32 cellular contexts compared by ENCODE assay signal in genomic region chr1:2306151-2306978, GRCh38.
DNase-seq lines count a peak whose midpoint lies in the region; ATAC-seq, FAIRE-seq and TF ChIP-seq lines count a peak whose summit lies in the region.
"Had no signal": no experiment of that assay in that cellular context is flagged by ENCODE, and none has a peak within 500 bp of the region (broad histone marks: within the 10 kb centered on the region; RNA-seq: fewer than 3 reads in every experiment).

No MANE protein-coding gene starts in this region.

- peak overlapping the region; percentile 3 for H3K27ac ChIP-seq in CD4-positive, alpha-beta memory T cell (ENCODE audit: low read depth, low read length)
- H3K27ac ChIP-seq in H9 (ENCODE audit: insufficient read length, low read depth, low read length) (no peak overlapping the region), H1 (ENCODE audit: low read depth, low read length) (no peak overlapping the region), ovary (no peak overlapping the region)
- H3K27ac ChIP-seq: ascending aorta, cardiac muscle cell, GM23248, hepatocyte, left lung, pancreas, spleen, WERI-Rb-1 had no signal

- peaks cover 57% of the 10 kb centered on the region for H3K36me3 ChIP-seq in CD4-positive, alpha-beta memory T cell (ENCODE audit: insufficient read depth, low read length)
- H3K36me3 ChIP-seq in H1 (ENCODE audit: control insufficient read depth in 2 of 4, insufficient read depth in 4 of 4, low read length in 3 of 4) (peaks cover 6 to 47% (median 29%) of the 10 kb centered on the region in 4 experiments; a peak in 6 of 8 replicates), ovary (no peaks in the 10 kb centered on the region)

- H3K56ac ChIP-seq in H9 (ENCODE audit: insufficient read length, low read depth, low read length) (no peak overlapping the region), H1 (replicated peaks; ENCODE audit: insufficient read length, low read depth, low read length) (no peak overlapping the region)

- H2BK120ac ChIP-seq in H9 (ENCODE audit: low read depth, low read length, poor library complexity, severe bottlenecking) (no peak overlapping the region), H1 (replicated peaks; ENCODE audit: low read depth, low read length) (no peak overlapping the region)

- TF ChIP-seq CTCF in H9 (conservative IDR thresholded peaks at IDR 0.05), result no peak
- no peak for TF ChIP-seq CTCF in H1 (IDR thresholded peaks at IDR 0.05; ENCODE audit: control extremely low read depth in 1 of 3, insufficient read depth in 1 of 3, low read depth in 1 of 3, low read length in 3 of 3)
- TF ChIP-seq CTCF in nephron progenitor cell (IDR thresholded peaks at IDR 0.05), result no peak
- TF ChIP-seq CTCF in ovary (IDR thresholded peaks at IDR 0.05), result no peak

- peaks cover 0 to 2% (median 0%) of the 10 kb centered on the region in 8 donors for H3K9me3 Mint-ChIP-seq in CD4-positive, alpha-beta memory T cell
- H3K9me3 Mint-ChIP-seq in H9 (no peaks in the 10 kb centered on the region), nephron progenitor cell (no peaks in the 10 kb centered on the region)
- no peaks in the 10 kb centered on the region for H3K9me3 Mint-ChIP-seq in stimulated activated naive CD8-positive, alpha-beta T cell treated with anti-CD3 and anti-CD28 coated beads, Interleukin-15, amount 100 ng/mL, for 72 hours
- H3K9me3 Mint-ChIP-seq: activated CD4-positive, alpha-beta T cell treated with anti-CD3 and anti-CD28 coated beads, Interleukin-2, amount 10 ng/mL, durations not matched to agents 24 days and 14 days; mesothelial cell of epicardium; naive thymus-derived CD4-positive, alpha-beta T cell had no signal

- H3K9me3 ChIP-seq in CD4-positive, alpha-beta memory T cell (ENCODE audit: control insufficient read depth in 1 of 2, low read length in 2 of 2), result no peaks in the 10 kb centered on the region
- H3K9me3 ChIP-seq in H9 (ENCODE audit: control insufficient read depth, low read depth, low read length) (no peaks in the 10 kb centered on the region), H1 (ENCODE audit: insufficient read depth in 2 of 2, low read depth in 1 of 2, low read length in 1 of 2) (no peaks in the 10 kb centered on the region), ovary (no peaks in the 10 kb centered on the region)
- H3K9me3 ChIP-seq: ascending aorta, left lung, pancreas, right atrium auricular region, spleen, upper lobe of left lung had no signal

- peaks cover 25 to 48% of the 10 kb centered on the region in 2 donors for H3K36me3 Mint-ChIP-seq in CD4-positive, alpha-beta memory T cell
- H3K36me3 Mint-ChIP-seq in H9 (ENCODE audit: insufficient read depth in 1 of 3, low read depth in 3 of 3) (peaks cover 22 to 53% (median 48%) of the 10 kb centered on the region in 3 experiments; a peak in 6 of 7 replicates), nephron progenitor cell (ENCODE audit: low read depth) (peaks cover 37% of the 10 kb centered on the region)

- H3K4ac ChIP-seq in H9 (ENCODE audit: low read depth, low read length) (no peak overlapping the region), H1 (replicated peaks; ENCODE audit: insufficient read length, low read depth, low read length) (no peak overlapping the region)

- H3K79me2 ChIP-seq in H9 (ENCODE audit: insufficient read depth, low read length) (no peaks in the 10 kb centered on the region; the same call in 1 of the 2 replicates), H1 (ENCODE audit: control insufficient read depth in 1 of 2, insufficient read depth in 2 of 2, low read length in 2 of 2) (peaks cover 0 to 14% of the 10 kb centered on the region in 2 experiments; a peak in 1 of 4 replicates)

- no peak overlapping the region for H4K91ac ChIP-seq in H9 (ENCODE audit: insufficient read length, low read depth, low read length)
- no peak overlapping the region for H4K91ac ChIP-seq in H1 (replicated peaks; ENCODE audit: insufficient read length, low read length)

- no peak for FAIRE-seq in H1 (lab: Jason Lieb, UNC)
- FAIRE-seq: frontal cortex, GM12892, islet of Langerhans, pancreas had no signal

- H2BK5ac ChIP-seq in H9 (ENCODE audit: insufficient read length, low read length) (no peak overlapping the region), H1 (ENCODE audit: low read depth, low read length) (no peak overlapping the region)

- no CpG with 5 or more reads among the region's 81 CpGs for WGBS in H9 (ENCODE audit: extremely low coverage, insufficient read length, low lambda C conversion rate)
- 97% methylated on average over 41 of the region's 81 CpGs; no CpG with 5 or more reads in 1 of the 2 experiments for WGBS in H1 (ENCODE audit: extremely low coverage in 1 of 2, insufficient coverage in 1 of 2, insufficient read length in 1 of 2, insufficient replicate concordance in 2 of 2, low coverage in 1 of 2, low lambda C conversion rate in 2 of 2, missing lambda C conversion rate in 1 of 2), 2 experiments
- WGBS in ovary, 3 donors, result 83 to 86% (median 85%) methylated on average over 69 to 81 of the region's 81 CpGs

- no peaks in the 10 kb centered on the region for H4K20me1 ChIP-seq in H9 (ENCODE audit: control insufficient read depth, insufficient read depth, insufficient read length)
- peaks cover 3 to 22% of the 10 kb centered on the region in 2 experiments for H4K20me1 ChIP-seq in H1 (replicated peaks in 1 of 2; ENCODE audit: control insufficient read depth in 1 of 2, insufficient read depth in 2 of 2, low read length in 2 of 2)

- H3K23me2 ChIP-seq in H9 (ENCODE audit: insufficient read length, low read depth, low read length, poor library complexity, severe bottlenecking) (no peaks in the 10 kb centered on the region), H1 (ENCODE audit: low read depth, low read length) (no peaks in the 10 kb centered on the region)

- no peak overlapping the region for H3T11ph ChIP-seq in H9 (ENCODE audit: low read length)

- H4K5ac ChIP-seq in H9 (ENCODE audit: insufficient read length, low read depth, low read length) (no peak overlapping the region), H1 (ENCODE audit: insufficient read length, low read depth, low read length) (no peak overlapping the region)

- no peak for DNase-seq in CD4-positive, alpha-beta memory T cell
- peak; percentile 88 for DNase-seq in H9
- DNase-seq in H1 (ENCODE audit: low read depth in 1 of 2, low spot score in 2 of 2), result peak in 1 of 2 experiments; percentile 27
- DNase-seq in nephron progenitor cell, result no peak
- no peak for DNase-seq in ureter (ENCODE audit: low spot score)
- DNase-seq in ovary, result no peak
- DNase-seq in stimulated activated naive CD8-positive, alpha-beta T cell treated with anti-CD3 and anti-CD28 coated beads, Interleukin-15, amount 100 ng/mL, for 72 hours, result no peak
- DNase-seq: activated CD4-positive, alpha-beta T cell treated with anti-CD3 and anti-CD28 coated beads, Interleukin-2, amount 10 ng/mL, durations not matched to agents 24 days and 14 days; activated naive CD4-positive, alpha-beta T cell treated with Interleukin-2 at 50 U/mL for 16 hours; C1 segment of cervical spinal cord; cortex of kidney; GM23248; left lung; naive thymus-derived CD4-positive, alpha-beta T cell; NCI-H1092; NCI-H2029; NCI-H526; pancreas; SHP77 treated with DMSO at 0.1 percent for 48 hours; spleen; T1000; WERI-Rb-1 had no signal

- H2AFZ ChIP-seq in H9 (ENCODE audit: low read length), result no peak overlapping the region
- H2AFZ ChIP-seq in H1 (ENCODE audit: low read length), result no peak overlapping the region
- H2AFZ ChIP-seq: GM23248, hepatocyte had no signal

- H3K79me1 ChIP-seq in H9 (ENCODE audit: insufficient read depth, low read depth, low read length, poor library complexity, severe bottlenecking) (peaks cover 3% of the 10 kb centered on the region), H1 (ENCODE audit: low read depth, low read length) (peaks cover 10% of the 10 kb centered on the region)

- POLR2A ChIA-PET in CD4-positive, alpha-beta memory T cell (lab: Charles Lee; ENCODE audit: partially characterized antibody), result interaction anchor here (0.7 to 1.3 kb wide), 3 partner anchors 9 to 73 kb away, joined by 3 to 6 read pairs (median 4); no protein-coding TSS in a partner anchor
- POLR2A ChIA-PET in H1 (lab: Charles Lee; ENCODE audit: partially characterized antibody), result interaction anchor here (0.9 to 1.5 kb wide), 4 partner anchors 9 to 77 kb away, joined by 3 to 4 read pairs (median 3); no protein-coding TSS in a partner anchor

- H3K4me3 ChIP-seq in CD4-positive, alpha-beta memory T cell (ENCODE audit: low read length in 2 of 2), result no peak overlapping the region
- H3K4me3 ChIP-seq in H1 (ENCODE audit: extremely low read depth in 1 of 4, insufficient read depth in 2 of 4, low read depth in 3 of 4, low read length in 4 of 4), result no peak overlapping the region
- no peak overlapping the region for H3K4me3 ChIP-seq in ovary
- H3K4me3 ChIP-seq: ascending aorta, cardiac muscle cell, GM23248, hepatocyte, left lung, pancreas, right atrium auricular region, spleen, upper lobe of left lung had no signal

- H3K4me1 ChIP-seq in CD4-positive, alpha-beta memory T cell (ENCODE audit: insufficient read depth, low read length), result peaks cover 17% of the 10 kb centered on the region
- H3K4me1 ChIP-seq in H9 (ENCODE audit: insufficient read depth, low read length) (no peaks in the 10 kb centered on the region), H1 (replicated peaks in 1 of 4; ENCODE audit: control insufficient read depth in 3 of 4, insufficient read depth in 4 of 4, low read length in 3 of 4) (peaks cover 0 to 8% (median 6%) of the 10 kb centered on the region in 4 experiments; a peak in 5 of 7 replicates), ovary (ENCODE audit: insufficient read depth) (peaks cover 5% of the 10 kb centered on the region)
- H3K4me1 ChIP-seq: pancreas had no signal

- H3K27me3 ChIP-seq in CD4-positive, alpha-beta memory T cell (ENCODE audit: insufficient read depth, low read length), result no peaks in the 10 kb centered on the region
- H3K27me3 ChIP-seq in H9 (ENCODE audit: insufficient read depth, low read length) (no peaks in the 10 kb centered on the region), H1 (replicated peaks in 1 of 4; ENCODE audit: control insufficient read depth in 3 of 4, extremely low read depth in 1 of 4, insufficient read depth in 3 of 4, low read length in 3 of 4) (no peaks in the 10 kb centered on the region), ovary (no peaks in the 10 kb centered on the region)
- H3K27me3 ChIP-seq: ascending aorta, cardiac muscle cell, hepatocyte, left lung, pancreas, right atrium auricular region, spleen, upper lobe of left lung had no signal

- peaks cover 6 to 29% (median 15%) of the 10 kb centered on the region in 4 donors for H3K4me1 Mint-ChIP-seq in CD4-positive, alpha-beta memory T cell
- peaks cover 0 to 18% of the 10 kb centered on the region in 2 experiments; a peak in 2 of 4 replicates for H3K4me1 Mint-ChIP-seq in H9
- H3K4me1 Mint-ChIP-seq in nephron progenitor cell, result peaks cover 32% of the 10 kb centered on the region
- H3K4me1 Mint-ChIP-seq in stimulated activated naive CD8-positive, alpha-beta T cell treated with anti-CD3 and anti-CD28 coated beads, Interleukin-15, amount 100 ng/mL, for 72 hours, result peaks cover 45% of the 10 kb centered on the region
- H3K4me1 Mint-ChIP-seq: mesothelial cell of epicardium had no signal

- no peak overlapping the region for H2BK20ac ChIP-seq in H9 (ENCODE audit: low read depth, low read length, poor library complexity, severe bottlenecking)
- no peak overlapping the region for H2BK20ac ChIP-seq in H1 (ENCODE audit: low read length)

- H2BK12ac ChIP-seq in H9 (ENCODE audit: insufficient read length, low read depth, low read length) (no peak overlapping the region), H1 (ENCODE audit: low read depth, low read length) (no peak overlapping the region)

- intact Hi-C loops in CD4-positive, alpha-beta memory T cell (cut with micrococcal nuclease), result loop anchor here (10.0 kb wide), 1 partner anchor 238 kb away; no protein-coding TSS in a partner anchor
- intact Hi-C loops in ovary (cut with DNase I), result loop anchor here in 1 of 4 donors (5.0 kb wide), 1 partner anchor 74 kb away; no protein-coding TSS in a partner anchor

- H3K27me3 Mint-ChIP-seq in CD4-positive, alpha-beta memory T cell, result no peaks in the 10 kb centered on the region
- H3K27me3 Mint-ChIP-seq in H9 (ENCODE audit: low read depth) (peaks cover 1% of the 10 kb centered on the region; the same call in 1 of the 2 replicates), nephron progenitor cell (ENCODE audit: low read depth, poor library complexity) (no peaks in the 10 kb centered on the region)
- H3K27me3 Mint-ChIP-seq in stimulated activated naive CD8-positive, alpha-beta T cell treated with anti-CD3 and anti-CD28 coated beads, Interleukin-15, amount 100 ng/mL, for 72 hours, result no peaks in the 10 kb centered on the region
- H3K27me3 Mint-ChIP-seq: activated CD4-positive, alpha-beta T cell treated with anti-CD3 and anti-CD28 coated beads, Interleukin-2, amount 10 ng/mL, durations not matched to agents 24 days and 14 days; naive thymus-derived CD4-positive, alpha-beta T cell had no signal

- TF ChIP-seq RAD21 in H1 (IDR thresholded peaks at IDR 0.05 in 1 of 2, conservative IDR thresholded peaks at IDR 0.05 in 1 of 2; ENCODE audit: low read depth in 2 of 2, low read length in 2 of 2), result no peak

- no peak overlapping the region for H3K9ac ChIP-seq in H9 (ENCODE audit: extremely low read depth, insufficient read length, low read length)
- no peak overlapping the region for H3K9ac ChIP-seq in H1 (replicated peaks in 1 of 4; ENCODE audit: extremely low read depth in 1 of 4, low read depth in 3 of 4, low read length in 3 of 4)
- H3K9ac ChIP-seq: GM23248 had no signal

- no peak overlapping the region; the same call in 1 of the 2 replicates for H3K14ac ChIP-seq in H9 (ENCODE audit: insufficient read depth, low read length)
- H3K14ac ChIP-seq in H1 (ENCODE audit: insufficient read length), result no peak overlapping the region

- no peak overlapping the region for H3K18ac ChIP-seq in H9 (ENCODE audit: insufficient read length, low read depth, low read length)
- H3K18ac ChIP-seq in H1 (ENCODE audit: extremely low read depth, low read length), result no peak overlapping the region

- H3K4me3 Mint-ChIP-seq in CD4-positive, alpha-beta memory T cell, result peak overlapping the region in 1 of 8 donors; percentile 20
- H3K4me3 Mint-ChIP-seq in H9, result no peak overlapping the region; a peak in 1 of 5 replicates
- no peak overlapping the region for H3K4me3 Mint-ChIP-seq in nephron progenitor cell
- no peak overlapping the region for H3K4me3 Mint-ChIP-seq in stimulated activated naive CD8-positive, alpha-beta T cell treated with anti-CD3 and anti-CD28 coated beads, Interleukin-15, amount 100 ng/mL, for 72 hours
- H3K4me3 Mint-ChIP-seq: activated CD4-positive, alpha-beta T cell treated with anti-CD3 and anti-CD28 coated beads, Interleukin-2, amount 10 ng/mL, durations not matched to agents 24 days and 14 days; mesothelial cell of epicardium had no signal

- H2BK15ac ChIP-seq in H9 (ENCODE audit: low read depth, low read length), result no peak overlapping the region
- H2BK15ac ChIP-seq in H1 (ENCODE audit: low read length), result no peak overlapping the region

- TF ChIP-seq POLR2A in H1 (IDR thresholded peaks at IDR 0.05; ENCODE audit: control extremely low read depth in 1 of 2, low read depth in 2 of 2, low read length in 2 of 2) (no peak), ovary (IDR thresholded peaks at IDR 0.05) (no peak)

- ATAC-seq in HG03565 (IDR thresholded peaks at IDR 0.05; ENCODE audit: unreplicated experiment), result no peak
- no peak for ATAC-seq in stimulated activated naive CD8-positive, alpha-beta T cell treated with anti-CD3 and anti-CD28 coated beads, Interleukin-15, amount 100 ng/mL, for 72 hours
- ATAC-seq: left lung; naive thymus-derived CD4-positive, alpha-beta T cell; pancreas had no signal

- H3K23ac ChIP-seq in H9 (ENCODE audit: insufficient read length, low read depth, low read length) (no peak overlapping the region), H1 (ENCODE audit: insufficient read length) (no peak overlapping the region)

- H3K27ac Mint-ChIP-seq in CD4-positive, alpha-beta memory T cell, result peak overlapping the region in 5 of 7 donors; percentile 36 to 86 (median 65)
- H3K27ac Mint-ChIP-seq in H9 (no peak overlapping the region), nephron progenitor cell (peak overlapping the region; percentile 39)
- H3K27ac Mint-ChIP-seq in stimulated activated naive CD8-positive, alpha-beta T cell treated with anti-CD3 and anti-CD28 coated beads, Interleukin-15, amount 100 ng/mL, for 72 hours, result peak overlapping the region in 1 of 2 donors; percentile 15
- H3K27ac Mint-ChIP-seq: activated CD4-positive, alpha-beta T cell treated with anti-CD3 and anti-CD28 coated beads, Interleukin-2, amount 10 ng/mL, durations not matched to agents 24 days and 14 days; mesothelial cell of epicardium had no signal

- H4K8ac ChIP-seq in H9 (replicated peaks; ENCODE audit: insufficient read length, low read depth, low read length), result no peak overlapping the region
- no peak overlapping the region; the same call in 1 of the 2 replicates for H4K8ac ChIP-seq in H1 (ENCODE audit: extremely low read depth, insufficient read depth, low read length)

- H2AK5ac ChIP-seq in H9 (ENCODE audit: insufficient read length, low read length) (no peak overlapping the region), H1 (ENCODE audit: low read depth, low read length) (no peak overlapping the region)

- no peak overlapping the region for H3K4me2 ChIP-seq in H9 (ENCODE audit: insufficient read depth, insufficient read length, low read length)
- H3K4me2 ChIP-seq in H1 (ENCODE audit: insufficient read depth in 1 of 2, low read depth in 2 of 2, low read length in 2 of 2), result no peak overlapping the region
- H3K4me2 ChIP-seq: hepatocyte had no signal

- TF ChIP-seq EP300 in H1 (IDR thresholded peaks at IDR 0.05; ENCODE audit: borderline replicate concordance in 1 of 2, low read depth in 2 of 2, low read length in 2 of 2) (no peak), ovary (IDR thresholded peaks at IDR 0.05) (no peak)

- CTCF ChIA-PET in CD4-positive, alpha-beta memory T cell (lab: Charles Lee; ENCODE audit: partially characterized antibody), result interaction anchor here (0.8 kb wide), 1 partner anchor 9 kb away, joined by 4 read pairs; no protein-coding TSS in a partner anchor
- CTCF ChIA-PET in H1 (lab: Charles Lee; ENCODE audit: partially characterized antibody), result interaction anchor here (0.7 to 2.6 kb wide), 12 partner anchors 8 to 1180 kb away, joined by 3 to 13 read pairs (median 3); no protein-coding TSS in a partner anchor

Comparison
In these comparisons a context has a peak if more than half of its experiments do, and no peak if none do; other contexts are left out.
1. H3K27ac Mint-ChIP-seq: peak in CD4-positive, alpha-beta memory T cell (5 of 7) and nephron progenitor cell (single experiment); none in H9 (0 of 3).